ENCODE assay signal across 8 cellular contexts in genomic region chr17:75783803-75784472, GRCh38. TPM values are rescaled to one million over a fixed set of nuclear protein-coding genes. Genes with fewer than 3 reads are reported as not detected.
DNase-seq lines count a peak whose midpoint lies in the region; ATAC-seq, FAIRE-seq and TF ChIP-seq lines count a peak whose summit lies in the region.

No MANE protein-coding gene starts in this region.

- peak overlapping the region; percentile 90 for H3K4me3 Mint-ChIP-seq in nephron progenitor cell

- H3K27ac ChIP-seq in RWPE2 (ENCODE audit: poor library complexity, severe bottlenecking), result peak overlapping the region; percentile 97
- peak overlapping the region; percentile 52 for H3K27ac ChIP-seq in endothelial cell of umbilical vein (ENCODE audit: insufficient read depth, low read depth, low read length)

- peak overlapping the region; percentile 83 for H3K9ac ChIP-seq in endothelial cell of umbilical vein (replicated peaks; ENCODE audit: extremely low read depth, insufficient read depth, low read length)

- H3K4me1 Mint-ChIP-seq in nephron progenitor cell, result peaks cover 44% of the 10 kb centered on the region

- peak; percentile 4 for FAIRE-seq in endothelial cell of umbilical vein (lab: Jason Lieb, UNC)

- H3K36me3 ChIP-seq in RWPE2 (ENCODE audit: low read depth) (peaks cover 5% of the 10 kb centered on the region), endothelial cell of umbilical vein (ENCODE audit: control insufficient read depth in 2 of 2, extremely low read depth in 1 of 2, insufficient read depth in 2 of 2, low read length in 2 of 2) (no peaks in the 10 kb centered on the region)

- peak overlapping the region; percentile 99 for H3K27ac Mint-ChIP-seq in nephron progenitor cell

- H3K9me1 ChIP-seq in endothelial cell of umbilical vein (replicated peaks; ENCODE audit: control insufficient read depth, extremely low read depth, insufficient read depth, low read length), result no peaks in the 10 kb centered on the region

- dilution Hi-C loops in endothelial cell of umbilical vein (cut with MboI; ENCODE audit: extremely low pct_ligation_motif_present, low sequenced_read_pairs), result no loop called here

- peak; percentile 0 for ATAC-seq in GM19452 (IDR thresholded peaks at IDR 0.05; ENCODE audit: unreplicated experiment)
- ATAC-seq in RWPE2 (ENCODE audit: low read depth), result peak; percentile 0; the same call in 1 of the 3 replicates
- ATAC-seq in HG03571 (IDR thresholded peaks at IDR 0.05; ENCODE audit: unreplicated experiment), result no peak

- peaks cover 22% of the 10 kb centered on the region for H3K36me3 Mint-ChIP-seq in nephron progenitor cell (ENCODE audit: low read depth)

- H3K27me3 ChIP-seq in RWPE2 (ENCODE audit: insufficient read depth, poor library complexity, severe bottlenecking) (no peaks in the 10 kb centered on the region), endothelial cell of umbilical vein (ENCODE audit: control insufficient read depth in 2 of 2, insufficient read depth in 2 of 2, low read length in 2 of 2) (no peaks in the 10 kb centered on the region)

- H3K27me3 Mint-ChIP-seq in nephron progenitor cell (ENCODE audit: low read depth, poor library complexity), result peaks cover 5% of the 10 kb centered on the region

- CTCF ChIA-PET in endothelial cell of umbilical vein (lab: Charles Lee), result interaction anchor here (0.6 to 5.7 kb wide), 31 partner anchors 8 to 398 kb away, joined by 3 to 73 read pairs (median 5); partner anchors contain the start of genes FBF1, GALK1, TRIM47 and TRIM65

- intact Hi-C loops in endothelial cell of umbilical vein (cut with micrococcal nuclease), result loop anchor here (1.0 to 2.0 kb wide), 4 partner anchors 71 to 195 kb away; partner anchors contain the start of genes ACOX1, TEN1 and WBP2

- DNase-seq in ACHN (peak; percentile 23), RWPE2 (ENCODE audit: low spot score) (peak; percentile 56), endothelial cell of umbilical vein (ENCODE audit: low read depth, low spot score) (no peak), nephron progenitor cell (no peak), inferior parietal cortex (ENCODE audit: extremely low spot score) (no peak)
- DNase-seq in stimulated activated CD4-positive, alpha-beta T cell treated with anti-CD3 and anti-CD28 coated beads, Interleukin-1b, Interleukin-23, amount 100 ng/mL, for 48 hours, result no peak

- in situ Hi-C loops in ACHN (cut with HindIII; ENCODE audit: low pct_ligation_motif_present, low pct_unique_long_range_greater_than_20kb, low sequenced_read_pairs), result no loop called here

- peaks cover 25% of the 10 kb centered on the region for H3K79me2 ChIP-seq in endothelial cell of umbilical vein (ENCODE audit: control insufficient read depth, insufficient read depth, low read length)

- BruUV-seq in endothelial cell of umbilical vein (replicated peaks; lab: Mats Ljungman, UMichigan), result no TSS peak

- H3K9me3 Mint-ChIP-seq in nephron progenitor cell, result peaks cover 11% of the 10 kb centered on the region

- TF ChIP-seq CTCF in RWPE2 (IDR thresholded peaks at IDR 0.05; ENCODE audit: poor library complexity, severe bottlenecking), result peak; percentile 2
- TF ChIP-seq CTCF in endothelial cell of umbilical vein (IDR thresholded peaks at IDR 0.05; ENCODE audit: extremely low read depth in 1 of 2, insufficient read depth in 1 of 2, low read depth in 1 of 2, low read length in 2 of 2), result no peak
- TF ChIP-seq CTCF in nephron progenitor cell (IDR thresholded peaks at IDR 0.05), result no peak

- H3K4me3 ChIP-seq in RWPE2 (ENCODE audit: severe bottlenecking) (peak overlapping the region; percentile 83), endothelial cell of umbilical vein (replicated peaks in 1 of 3; ENCODE audit: insufficient read depth in 1 of 3, low read depth in 1 of 3, low read length in 3 of 3) (peak overlapping the region in 2 of 3 experiments; percentile 6 to 24)

- H3K4me1 ChIP-seq in RWPE2 (ENCODE audit: insufficient read depth, poor library complexity, severe bottlenecking), result peaks cover 38% of the 10 kb centered on the region
- H3K4me1 ChIP-seq in endothelial cell of umbilical vein (ENCODE audit: control insufficient read depth, extremely low read depth, insufficient read depth, low read length), result peaks cover 29% of the 10 kb centered on the region

- peak overlapping the region; percentile 6 for H2AFZ ChIP-seq in endothelial cell of umbilical vein (ENCODE audit: low read depth, low read length)

- POLR2A ChIA-PET in endothelial cell of umbilical vein (lab: Charles Lee), result interaction anchor here (0.8 to 1.4 kb wide), 4 partner anchors 8 to 71 kb away, joined by 3 to 8 read pairs (median 4); partner anchors contain the start of gene WBP2

- H4K20me1 ChIP-seq in endothelial cell of umbilical vein (replicated peaks; ENCODE audit: control insufficient read depth, extremely low read depth, insufficient read depth, low read length), result no peaks in the 10 kb centered on the region

- no peak for TF ChIP-seq POLR2A in endothelial cell of umbilical vein (IDR thresholded peaks at IDR 0.05; ENCODE audit: low read depth, low read length)

- H3K9me3 ChIP-seq in RWPE2 (ENCODE audit: severe bottlenecking) (no peaks in the 10 kb centered on the region), endothelial cell of umbilical vein (replicated peaks; ENCODE audit: control insufficient read depth, insufficient read depth, low read length) (no peaks in the 10 kb centered on the region)

- H3K4me2 ChIP-seq in endothelial cell of umbilical vein (ENCODE audit: insufficient read depth, low read length), result peak overlapping the region; percentile 50

TF ChIP-seq in endothelial cell of umbilical vein, 7 proteins besides CTCF, POLR2A, EP300 and RAD21:
- no peak for TF ChIP-seq FOS (IDR thresholded peaks at IDR 0.05; ENCODE audit: borderline replicate concordance, insufficient read depth, low read length)
- no peak for TF ChIP-seq MYC (IDR thresholded peaks at IDR 0.05; ENCODE audit: low read depth, low read length)
- no peak for TF ChIP-seq GATA2 (IDR thresholded peaks at IDR 0.05; ENCODE audit: insufficient read depth, insufficient read length, low read depth, low read length)
- no peak for TF ChIP-seq POLR2AphosphoS5 (IDR thresholded peaks at IDR 0.05; ENCODE audit: insufficient read depth, low read depth, low read length)
- TF ChIP-seq JUN (IDR thresholded peaks at IDR 0.05; ENCODE audit: borderline replicate concordance, insufficient read depth, insufficient read length, low read depth), result no peak
- TF ChIP-seq, protein P1, sequence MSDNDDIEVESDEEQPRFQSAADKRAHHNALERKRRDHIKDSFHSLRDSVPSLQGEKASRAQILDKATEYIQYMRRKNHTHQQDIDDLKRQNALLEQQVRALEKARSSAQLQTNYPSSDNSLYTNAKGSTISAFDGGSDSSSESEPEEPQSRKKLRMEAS (IDR thresholded peaks at IDR 0.05; ENCODE audit: insufficient read depth, insufficient read length), result no peak
- TF ChIP-seq EZH2 (IDR thresholded peaks at IDR 0.05; ENCODE audit: borderline replicate concordance, low read depth, low read length, severe bottlenecking), result no peak
TF ChIP-seq in endothelial cell of umbilical vein: peak in this region for 0.

RNA-seq across cellular contexts. Expression of gene UNK, which starts 0.7 kb away (rescaled TPM):
- 23.2 and 25.9 TPM in 2 replicates for total RNA-seq in endothelial cell of umbilical vein
- polyA plus RNA-seq in endothelial cell of umbilical vein, result 16.0 and 18.0 TPM in 2 replicates
- 11.7 and 12.6 TPM in 2 replicates for polyA plus RNA-seq in endothelial cell of umbilical vein (2011; cell fraction: cytosol; rRNA removed)
- polyA plus RNA-seq in endothelial cell of umbilical vein (2011; cell fraction: nucleus; rRNA removed), result 36.1 and 39.0 TPM in 2 replicates
- polyA plus RNA-seq in endothelial cell of umbilical vein (2012), result 12.7 and 14.2 TPM in 2 replicates
- polyA minus RNA-seq in endothelial cell of umbilical vein, result 29.5 and 43.8 TPM in 2 replicates
- 8.2 TPM for polyA minus RNA-seq in endothelial cell of umbilical vein (2011; cell fraction: cytosol; rRNA and poly(A)+ RNA removed)
- 62.6 and 83.0 TPM in 2 replicates for polyA minus RNA-seq in endothelial cell of umbilical vein (2011; cell fraction: nucleus; rRNA and poly(A)+ RNA removed)

RNA-seq across cellular contexts. Expression of gene GALK1, which starts 18.9 kb away (rescaled TPM):
- 45.8 and 47.0 TPM in 2 replicates for total RNA-seq in endothelial cell of umbilical vein
- polyA plus RNA-seq in endothelial cell of umbilical vein, result 63.7 and 90.1 TPM in 2 replicates
- 28.3 and 34.9 TPM in 2 replicates for polyA plus RNA-seq in endothelial cell of umbilical vein (2011; cell fraction: cytosol; rRNA removed)
- polyA plus RNA-seq in endothelial cell of umbilical vein (2011; cell fraction: nucleus; rRNA removed), result 29.7 and 38.8 TPM in 2 replicates
- 30.9 and 56.4 TPM in 2 replicates for polyA plus RNA-seq in endothelial cell of umbilical vein (2012)
- polyA minus RNA-seq in endothelial cell of umbilical vein, result 14.1 and 22.7 TPM in 2 replicates
- 30.7 TPM for polyA minus RNA-seq in endothelial cell of umbilical vein (2011; cell fraction: cytosol; rRNA and poly(A)+ RNA removed)
- polyA minus RNA-seq in endothelial cell of umbilical vein (2011; cell fraction: nucleus; rRNA and poly(A)+ RNA removed), result 6.7 and 12.7 TPM in 2 replicates

Comparison
In these comparisons a context has a peak if more than half of its experiments do, and no peak if none do; other contexts are left out.
1. DNase-seq: peak in ACHN (single experiment) and RWPE2 (single experiment); none in endothelial cell of umbilical vein (single experiment), nephron progenitor cell (single experiment), inferior parietal cortex (single experiment) and stimulated activated CD4-positive, alpha-beta T cell treated with anti-CD3 and anti-CD28 coated beads, Interleukin-1b, Interleukin-23, amount 100 ng/mL, for 48 hours (single experiment).